ENCODE assay signal across 1 cellular context in the genomic region with DNA sequence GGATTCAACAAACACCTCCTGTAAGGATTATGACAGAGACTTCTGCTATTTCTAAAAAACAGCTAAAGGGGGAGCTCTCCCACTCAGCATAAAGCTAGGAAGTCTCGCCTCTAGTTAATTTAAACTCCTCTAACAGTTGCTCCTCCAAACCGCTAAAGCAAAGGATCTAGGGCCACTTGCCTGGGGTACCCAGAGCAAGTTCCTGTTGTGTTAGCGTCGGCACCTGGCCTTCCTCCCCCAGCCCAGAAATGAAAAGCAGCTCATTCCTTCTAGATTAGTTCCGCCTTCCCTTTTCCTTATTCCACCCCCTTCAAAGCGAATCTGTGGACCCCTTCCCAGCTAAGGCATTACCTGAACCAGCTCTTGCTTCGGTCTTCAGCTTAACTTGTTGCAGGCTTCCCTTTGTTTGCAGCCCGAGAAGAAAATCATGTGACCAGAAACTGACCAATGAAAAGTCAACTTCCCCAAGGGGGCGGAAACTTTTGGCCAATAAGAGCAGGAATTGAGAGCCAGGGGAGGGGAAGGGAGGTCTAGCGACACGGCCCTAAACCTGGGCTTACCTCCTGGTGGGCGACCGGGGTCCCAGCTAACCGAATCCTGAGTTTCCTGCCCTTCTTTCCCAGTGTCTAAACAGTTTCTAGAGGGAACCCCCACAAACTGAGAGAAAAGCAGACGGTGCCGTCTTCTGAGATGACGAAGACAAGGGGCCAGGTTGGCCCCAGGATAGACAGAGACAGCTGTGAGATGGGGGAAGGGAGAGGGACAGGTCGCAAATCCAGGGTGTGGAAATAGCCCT.
TF ChIP-seq lines count a peak whose summit lies in the region.

PBXIP1 (minus strand) TSS at position 382 of the 796 bp plus-strand sequence. CDS start 2,378 bp downstream, outside the sequence.

TF ChIP-seq in HepG2, 621 proteins besides CTCF, POLR2A, EP300 and RAD21 (continued from another document):
- no peak for TF ChIP-seq CEBPZ (IDR thresholded peaks at IDR 0.05; ENCODE audit: low read length)
- TF ChIP-seq NFYC (CRISPR knock-in tag; IDR thresholded peaks at IDR 0.05) = peak; percentile 89
- 0 out of 2 replicates have a peak, but pooled peaks have one; percentile 21 for TF ChIP-seq FOXK1 (CRISPR knock-in tag; IDR thresholded peaks at IDR 0.05; ENCODE audit: borderline replicate concordance, low read depth)
- no peak for TF ChIP-seq ZNF20 (CRISPR knock-in tag; IDR thresholded peaks at IDR 0.05)
- TF ChIP-seq ERF (CRISPR knock-in tag; IDR thresholded peaks at IDR 0.05) = 0 out of 2 replicates have a peak, but pooled peaks have one; percentile 17
- peak; percentile 22; the same call in 1 of the 2 replicates for TF ChIP-seq FOXA3 (CRISPR knock-in tag; IDR thresholded peaks at IDR 0.05)
- peak; percentile 28; the same call in 1 of the 2 replicates for TF ChIP-seq HIVEP1 (CRISPR knock-in tag; IDR thresholded peaks at IDR 0.05)
- TF ChIP-seq, protein P1, sequence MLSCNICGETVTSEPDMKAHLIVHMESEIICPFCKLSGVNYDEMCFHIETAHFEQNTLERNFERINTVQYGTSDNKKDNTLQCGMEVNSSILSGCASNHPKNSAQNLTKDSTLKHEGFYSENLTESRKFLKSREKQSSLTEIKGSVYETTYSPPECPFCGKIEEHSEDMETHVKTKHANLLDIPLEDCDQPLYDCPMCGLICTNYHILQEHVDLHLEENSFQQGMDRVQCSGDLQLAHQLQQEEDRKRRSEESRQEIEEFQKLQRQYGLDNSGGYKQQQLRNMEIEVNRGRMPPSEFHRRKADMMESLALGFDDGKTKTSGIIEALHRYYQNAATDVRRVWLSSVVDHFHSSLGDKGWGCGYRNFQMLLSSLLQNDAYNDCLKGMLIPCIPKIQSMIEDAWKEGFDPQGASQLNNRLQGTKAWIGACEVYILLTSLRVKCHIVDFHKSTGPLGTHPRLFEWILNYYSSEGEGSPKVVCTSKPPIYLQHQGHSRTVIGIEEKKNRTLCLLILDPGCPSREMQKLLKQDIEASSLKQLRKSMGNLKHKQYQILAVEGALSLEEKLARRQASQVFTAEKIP (CRISPR knock-in tag; IDR thresholded peaks at IDR 0.05; ENCODE audit: borderline replicate concordance) = no peak
- peak; percentile 76; the same call in 1 of the 2 replicates for TF ChIP-seq ZNF335 (CRISPR knock-in tag; IDR thresholded peaks at IDR 0.05)
- TF ChIP-seq MEF2D (CRISPR knock-in tag; IDR thresholded peaks at IDR 0.05) = no peak
- TF ChIP-seq PHF21A (CRISPR knock-in tag; IDR thresholded peaks at IDR 0.05) = peak; percentile 52; the same call in 1 of the 2 replicates
- TF ChIP-seq CAMTA2 (CRISPR knock-in tag; IDR thresholded peaks at IDR 0.05; ENCODE audit: borderline replicate concordance) = no peak
- no peak for TF ChIP-seq HNRNPL (IDR thresholded peaks at IDR 0.05; ENCODE audit: low read depth, low read length)
- TF ChIP-seq, protein P2, sequence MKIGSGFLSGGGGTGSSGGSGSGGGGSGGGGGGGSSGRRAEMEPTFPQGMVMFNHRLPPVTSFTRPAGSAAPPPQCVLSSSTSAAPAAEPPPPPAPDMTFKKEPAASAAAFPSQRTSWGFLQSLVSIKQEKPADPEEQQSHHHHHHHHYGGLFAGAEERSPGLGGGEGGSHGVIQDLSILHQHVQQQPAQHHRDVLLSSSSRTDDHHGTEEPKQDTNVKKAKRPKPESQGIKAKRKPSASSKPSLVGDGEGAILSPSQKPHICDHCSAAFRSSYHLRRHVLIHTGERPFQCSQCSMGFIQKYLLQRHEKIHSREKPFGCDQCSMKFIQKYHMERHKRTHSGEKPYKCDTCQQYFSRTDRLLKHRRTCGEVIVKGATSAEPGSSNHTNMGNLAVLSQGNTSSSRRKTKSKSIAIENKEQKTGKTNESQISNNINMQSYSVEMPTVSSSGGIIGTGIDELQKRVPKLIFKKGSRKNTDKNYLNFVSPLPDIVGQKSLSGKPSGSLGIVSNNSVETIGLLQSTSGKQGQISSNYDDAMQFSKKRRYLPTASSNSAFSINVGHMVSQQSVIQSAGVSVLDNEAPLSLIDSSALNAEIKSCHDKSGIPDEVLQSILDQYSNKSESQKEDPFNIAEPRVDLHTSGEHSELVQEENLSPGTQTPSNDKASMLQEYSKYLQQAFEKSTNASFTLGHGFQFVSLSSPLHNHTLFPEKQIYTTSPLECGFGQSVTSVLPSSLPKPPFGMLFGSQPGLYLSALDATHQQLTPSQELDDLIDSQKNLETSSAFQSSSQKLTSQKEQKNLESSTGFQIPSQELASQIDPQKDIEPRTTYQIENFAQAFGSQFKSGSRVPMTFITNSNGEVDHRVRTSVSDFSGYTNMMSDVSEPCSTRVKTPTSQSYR (CRISPR knock-in tag; IDR thresholded peaks at IDR 0.05; ENCODE audit: borderline replicate concordance) = peak; percentile 51; the same call in 1 of the 2 replicates
- TF ChIP-seq, protein P3, sequence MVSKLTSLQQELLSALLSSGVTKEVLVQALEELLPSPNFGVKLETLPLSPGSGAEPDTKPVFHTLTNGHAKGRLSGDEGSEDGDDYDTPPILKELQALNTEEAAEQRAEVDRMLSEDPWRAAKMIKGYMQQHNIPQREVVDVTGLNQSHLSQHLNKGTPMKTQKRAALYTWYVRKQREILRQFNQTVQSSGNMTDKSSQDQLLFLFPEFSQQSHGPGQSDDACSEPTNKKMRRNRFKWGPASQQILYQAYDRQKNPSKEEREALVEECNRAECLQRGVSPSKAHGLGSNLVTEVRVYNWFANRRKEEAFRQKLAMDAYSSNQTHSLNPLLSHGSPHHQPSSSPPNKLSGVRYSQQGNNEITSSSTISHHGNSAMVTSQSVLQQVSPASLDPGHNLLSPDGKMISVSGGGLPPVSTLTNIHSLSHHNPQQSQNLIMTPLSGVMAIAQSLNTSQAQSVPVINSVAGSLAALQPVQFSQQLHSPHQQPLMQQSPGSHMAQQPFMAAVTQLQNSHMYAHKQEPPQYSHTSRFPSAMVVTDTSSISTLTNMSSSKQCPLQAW (CRISPR knock-in tag; IDR thresholded peaks at IDR 0.05) = 0 out of 2 replicates have a peak, but pooled peaks have one; percentile 42
